Comparison of ENCODE assay signal across 9 cellular contexts in genomic region chr2:96665083-96665569, GRCh38. TPM values are rescaled to one million over a fixed set of nuclear protein-coding genes. Genes with fewer than 3 reads are reported as not detected.
A peak's percentile ranks its signal among the peaks of the same experiment; 100 is the strongest.
DNase-seq lines count a peak whose midpoint lies in the region; ATAC-seq and TF ChIP-seq lines count a peak whose summit lies in the region.
"Had no signal": no experiment of that assay in that cellular context is flagged by ENCODE, and none has a peak within 500 bp of the region (broad histone marks: within the 10 kb centered on the region; RNA-seq: fewer than 3 reads in every experiment).

No MANE protein-coding gene starts in this region.

- H3K36me3 ChIP-seq in BJ (ENCODE audit: control insufficient read depth, insufficient read depth, low read length) = no peaks in the 10 kb centered on the region
- no peaks in the 10 kb centered on the region for H3K36me3 ChIP-seq in neutrophil
- H3K36me3 ChIP-seq: WERI-Rb-1 had no signal

- no peaks in the 10 kb centered on the region for H3K9me3 Mint-ChIP-seq in T-helper 2 cell treated with Interferon-gamma antibody and Interleukin-4, amounts not matched to agents 5 μg/mL and 100 μg/mL, for 36 hours

- H3K27ac Mint-ChIP-seq in T-helper 2 cell treated with Interferon-gamma antibody and Interleukin-4, amounts not matched to agents 5 μg/mL and 100 μg/mL, for 36 hours = no peak overlapping the region

- H3K27me3 ChIP-seq in BJ (ENCODE audit: control insufficient read depth, insufficient read depth, low read length) (no peaks in the 10 kb centered on the region), neutrophil (no peaks in the 10 kb centered on the region)

- no peaks in the 10 kb centered on the region for H3K9me3 ChIP-seq in neutrophil

- H3K27ac ChIP-seq in epithelial cell of prostate = peak overlapping the region; percentile 82
- H3K27ac ChIP-seq in neutrophil = peak overlapping the region; percentile 67
- H3K27ac ChIP-seq: WERI-Rb-1 had no signal

- CTCF ChIA-PET in BJ (lab: Yijun Ruan, JAX) = interaction anchor here (0.6 to 1.0 kb wide), 3 partner anchors 73 to 491 kb away, joined by 3 read pairs; no protein-coding TSS in a partner anchor

- peaks cover 2% of the 10 kb centered on the region for H3K27me3 Mint-ChIP-seq in T-helper 2 cell treated with Interferon-gamma antibody and Interleukin-4, amounts not matched to agents 5 μg/mL and 100 μg/mL, for 36 hours (ENCODE audit: low read depth)

- H3K4me1 Mint-ChIP-seq in T-helper 2 cell treated with Interferon-gamma antibody and Interleukin-4, amounts not matched to agents 5 μg/mL and 100 μg/mL, for 36 hours (ENCODE audit: low read depth) = no peaks in the 10 kb centered on the region

- ATAC-seq in GM18519 (IDR thresholded peaks at IDR 0.05; ENCODE audit: low FRiP score, unreplicated experiment) = no peak

- H3K36me3 Mint-ChIP-seq in T-helper 2 cell treated with Interferon-gamma antibody and Interleukin-4, amounts not matched to agents 5 μg/mL and 100 μg/mL, for 36 hours (ENCODE audit: low read depth) = no peaks in the 10 kb centered on the region

- TF ChIP-seq CTCF in BJ (IDR thresholded peaks at IDR 0.05; ENCODE audit: insufficient read depth, low read depth, low read length) = no peak
- TF ChIP-seq CTCF in neutrophil (IDR thresholded peaks at IDR 0.05) = no peak

- no peak overlapping the region for H3K4me3 Mint-ChIP-seq in T-helper 2 cell treated with Interferon-gamma antibody and Interleukin-4, amounts not matched to agents 5 μg/mL and 100 μg/mL, for 36 hours

- DNase-seq in BJ (ENCODE audit: low read depth) (peak; percentile 99), NOMO-1 (lab: John Stamatoyannopoulos, UW; ENCODE audit: unreplicated experiment in 2 of 2) (peak; percentile 80 to 91), epithelial cell of prostate (ENCODE audit: low read depth, low spot score) (peak; percentile 93), C1 segment of cervical spinal cord (lab: John Stamatoyannopoulos, UW) (no peak), NCI-H1105 treated with DMSO at 0.1 percent for 48 hours (lab: John Stamatoyannopoulos, UW) (no peak)
- no peak for DNase-seq in T-helper 2 cell treated with Interferon-gamma antibody and Interleukin-4, amounts not matched to agents 5 μg/mL and 100 μg/mL, for 36 hours (ENCODE audit: low spot score)
- DNase-seq: WERI-Rb-1 had no signal

- H3K4me3 ChIP-seq in BJ (ENCODE audit: low read depth, low read length) = no peak overlapping the region
- no peak overlapping the region for H3K4me3 ChIP-seq in neutrophil (ENCODE audit: low read depth in 1 of 2, low read length in 1 of 2)

- peaks cover 10 to 23% of the 10 kb centered on the region in 2 experiments for H3K4me1 ChIP-seq in neutrophil (ENCODE audit: control insufficient read depth in 1 of 2, insufficient read depth in 1 of 2, low read depth in 1 of 2, low read length in 1 of 2)

- POLR2A ChIA-PET in BJ (lab: Charles Lee) = no interaction called here

RNA-seq across cellular contexts. Expression of gene FER1L5, which starts 22.6 kb away (rescaled TPM):
- polyA plus RNA-seq in BJ (2011; rRNA removed) = 0.07 and 0.09 TPM in 2 replicates
- 0.21 and 0.24 TPM in 2 replicates for polyA minus RNA-seq in BJ (2011; rRNA and poly(A)+ RNA removed)

RNA-seq across cellular contexts. Expression of gene KANSL3, which starts 27.0 kb away (rescaled TPM):
- polyA plus RNA-seq in BJ (2011; rRNA removed) = 15.2 and 28.3 TPM in 2 replicates
- polyA minus RNA-seq in BJ (2011; rRNA and poly(A)+ RNA removed) = 52.9 and 59.2 TPM in 2 replicates

Comparison
In these comparisons a context has a peak if more than half of its experiments do, and no peak if none do; other contexts are left out.
1. DNase-seq: peak in BJ (single experiment), NOMO-1 (2 of 2) and epithelial cell of prostate (single experiment); none in C1 segment of cervical spinal cord (0 of 14), NCI-H1105 treated with DMSO at 0.1 percent for 48 hours (single experiment) and T-helper 2 cell treated with Interferon-gamma antibody and Interleukin-4, amounts not matched to agents 5 μg/mL and 100 μg/mL, for 36 hours (single experiment).